In the genomic region with DNA sequence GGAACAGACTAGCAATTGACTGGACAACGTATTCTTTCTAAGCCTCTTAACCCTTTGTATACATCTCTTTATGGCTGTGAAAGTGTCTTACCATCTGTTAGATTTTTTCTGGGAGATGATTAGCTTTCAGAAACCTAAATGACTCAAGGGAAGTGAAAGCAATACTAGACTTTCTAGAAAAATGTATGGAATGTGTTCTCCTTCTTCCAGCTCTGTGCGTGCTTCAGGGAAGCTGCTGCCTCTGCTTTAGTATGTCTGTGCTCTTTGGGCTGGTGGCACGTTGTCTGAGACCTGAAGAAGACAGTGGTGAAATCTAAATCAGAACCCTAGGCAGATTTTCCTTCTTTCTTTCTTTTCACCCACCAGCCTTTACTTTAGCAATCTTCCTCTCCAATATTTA, we compare ENCODE assay signal across 11 cellular contexts.
DNase-seq lines count a peak whose midpoint lies in the region; ATAC-seq, FAIRE-seq and TF ChIP-seq lines count a peak whose summit lies in the region.
"Had no signal": no experiment of that assay in that cellular context is flagged by ENCODE, and none has a peak within 500 bp of the region (broad histone marks: within the 10 kb centered on the region; RNA-seq: fewer than 3 reads in every experiment).

No MANE protein-coding gene starts in this region.

- H3K4me1 ChIP-seq in heart left ventricle (peaks cover 0 to 64% (median 50%) of the 10 kb centered on the region in 12 donors), esophagus muscularis mucosa (peaks cover 46 to 86% (median 68%) of the 10 kb centered on the region in 4 donors), uterus (peaks cover 6 to 26% of the 10 kb centered on the region in 2 donors), pancreas (peaks cover 0 to under 1% (median 0%) of the 10 kb centered on the region in 3 donors)

- no peak overlapping the region for H3K4me3 Mint-ChIP-seq in natural killer cell

- no peaks in the 10 kb centered on the region for H3K27me3 Mint-ChIP-seq in natural killer cell (ENCODE audit: low read depth in 2 of 2)

- no peak for FAIRE-seq in pancreas (lab: Jason Lieb, UNC)

- ATAC-seq in heart left ventricle = no peak
- no peak for ATAC-seq in left cardiac atrium
- ATAC-seq in natural killer cell = no peak
- ATAC-seq in pancreas = no peak
- ATAC-seq: esophagus mucosa had no signal

- H3K4me3 ChIP-seq in heart left ventricle = no peak overlapping the region
- peak overlapping the region in 3 of 4 donors; percentile 44 to 50 (median 45) for H3K4me3 ChIP-seq in esophagus muscularis mucosa
- no peak overlapping the region for H3K4me3 ChIP-seq in uterus
- no peak overlapping the region for H3K4me3 ChIP-seq in pancreas

- no peak for TF ChIP-seq EP300 in esophagus muscularis mucosa (IDR thresholded peaks at IDR 0.05)

- H3K9me3 Mint-ChIP-seq in natural killer cell = no peaks in the 10 kb centered on the region

- WGBS in heart left ventricle, 4 donors = 38 to 49% (median 44%) methylated on average over 3 of the region's 3 CpGs
- 23% methylated on average over 3 of the region's 3 CpGs for WGBS in esophagus muscularis mucosa
- 42 to 45% methylated on average over 3 of the region's 3 CpGs for WGBS in pancreas, 2 donors

- H3K27ac ChIP-seq in heart left ventricle (peak overlapping the region; percentile 40 to 84 (median 77)), esophagus muscularis mucosa (replicated peaks in 1 of 4) (peak overlapping the region; percentile 76 to 82 (median 78)), uterus (peak overlapping the region; percentile 84 to 95), pancreas (no peak overlapping the region)

- H3K27ac Mint-ChIP-seq in natural killer cell = peak overlapping the region; percentile 11 to 29

- TF ChIP-seq CTCF in heart left ventricle (IDR thresholded peaks at IDR 0.05) (no peak), esophagus muscularis mucosa (IDR thresholded peaks at IDR 0.05) (no peak), natural killer cell (IDR thresholded peaks at IDR 0.05) (no peak), uterus (IDR thresholded peaks at IDR 0.05) (no peak), pancreas (IDR thresholded peaks at IDR 0.05) (no peak)

- intact Hi-C loops in heart left ventricle (cut with DNase I) (loop anchor here in 8 of 10 donors (5.0 to 10.0 kb wide), 7 partner anchors 48 to 230 kb away; a partner anchor contains a TSS), left cardiac atrium (cut with DNase I) (loop anchor here in 1 of 2 donors (5.0 kb wide), 1 partner anchor 90 kb away; a partner anchor contains a TSS), esophagus muscularis mucosa (cut with DNase I) (no loop called here), natural killer cell (cut with micrococcal nuclease) (loop anchor here (5.0 kb wide), 1 partner anchor 230 kb away; no protein-coding TSS in a partner anchor), uterus (cut with DNase I; ENCODE audit: low total_unique reads) (loop anchor here (10.0 kb wide), 1 partner anchor 78 kb away; no protein-coding TSS in a partner anchor), pancreas (cut with DNase I) (no loop called here)

- H3K27me3 ChIP-seq in heart left ventricle (no peaks in the 10 kb centered on the region), esophagus muscularis mucosa (no peaks in the 10 kb centered on the region), uterus (no peaks in the 10 kb centered on the region), pancreas (no peaks in the 10 kb centered on the region)

- TF ChIP-seq POLR2A in heart left ventricle (IDR thresholded peaks at IDR 0.05) = no peak
- TF ChIP-seq POLR2A in esophagus muscularis mucosa (IDR thresholded peaks at IDR 0.05; ENCODE audit: low read depth) = no peak
- TF ChIP-seq POLR2A in uterus (IDR thresholded peaks at IDR 0.05) = no peak

- H3K9me3 ChIP-seq in heart left ventricle = no peaks in the 10 kb centered on the region
- H3K9me3 ChIP-seq in esophagus muscularis mucosa = no peaks in the 10 kb centered on the region
- no peaks in the 10 kb centered on the region for H3K9me3 ChIP-seq in uterus
- H3K9me3 ChIP-seq in pancreas = no peaks in the 10 kb centered on the region

- H3K36me3 ChIP-seq in heart left ventricle (no peaks in the 10 kb centered on the region), esophagus muscularis mucosa (no peaks in the 10 kb centered on the region), uterus (no peaks in the 10 kb centered on the region), pancreas (no peaks in the 10 kb centered on the region)

- DNase-seq in heart left ventricle (no peak), left cardiac atrium (no peak), esophagus muscularis mucosa (ENCODE audit: extremely low spot score) (no peak), natural killer cell (no peak), uterus (no peak), pancreas (no peak), Ammon's horn (ENCODE audit: low spot score) (no peak), HK-2 (ENCODE audit: unreplicated experiment) (no peak)
- DNase-seq: midbrain, RPMI8226 had no signal

- H3K36me3 Mint-ChIP-seq in natural killer cell = no peaks in the 10 kb centered on the region

- H3K4me1 Mint-ChIP-seq in natural killer cell = peaks cover 43 to 59% of the 10 kb centered on the region in 2 donors

Comparison
In these comparisons a context has a peak if more than half of its experiments do, and no peak if none do; other contexts are left out.
1. H3K27ac ChIP-seq: peak in heart left ventricle (12 of 12), esophagus muscularis mucosa (4 of 4) and uterus (2 of 2); none in pancreas (0 of 4).
2. H3K4me3 ChIP-seq: peak in esophagus muscularis mucosa (3 of 4); none in heart left ventricle (0 of 12), uterus (0 of 2) and pancreas (0 of 4).
3. intact Hi-C loops: an anchor here in heart left ventricle (5.0 to 10.0 kb wide), natural killer cell (5.0 kb wide) and uterus (10.0 kb wide); none called in esophagus muscularis mucosa and pancreas.